In the genomic region with DNA sequence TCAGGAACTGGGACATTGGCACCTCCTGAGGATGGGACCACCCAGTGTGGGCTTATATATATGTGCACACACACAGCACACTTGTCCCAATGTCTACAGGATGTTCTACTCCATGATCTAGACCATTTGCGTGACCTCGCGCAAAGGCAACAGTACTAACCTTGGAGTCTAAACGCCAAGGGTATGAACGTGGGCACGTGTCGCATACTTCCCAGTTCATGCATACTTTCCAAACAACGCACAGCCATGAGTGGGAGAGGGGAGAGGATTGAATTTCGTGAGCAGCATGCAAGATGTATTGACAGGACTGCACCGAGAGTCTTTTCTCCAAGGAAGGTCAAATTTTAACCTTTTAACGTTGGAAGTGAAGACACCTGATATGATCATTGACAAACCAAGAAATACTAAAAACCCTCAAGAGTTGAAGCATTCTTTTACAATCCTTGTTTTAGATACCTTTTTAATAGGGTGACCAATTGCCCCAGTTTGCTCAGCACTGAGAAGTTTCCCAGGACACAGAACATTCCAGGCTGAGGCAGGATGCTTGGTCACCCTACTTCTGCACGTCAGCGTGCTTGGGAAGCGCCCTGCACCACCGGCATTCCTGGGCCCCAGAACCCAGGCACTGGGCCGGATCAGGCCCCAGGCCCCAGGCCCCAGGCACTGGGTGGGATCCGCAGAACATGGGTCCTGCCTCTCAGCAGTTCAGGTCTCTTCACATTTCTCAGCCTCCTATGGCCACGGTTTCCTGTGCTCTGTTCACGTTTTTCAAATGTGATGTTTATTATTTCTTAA, we compare ENCODE assay signal across 33 cellular contexts.
"Had no signal": no experiment of that assay in that cellular context is flagged by ENCODE, and none has a peak within 500 bp of the region (broad histone marks: within the 10 kb centered on the region; RNA-seq: fewer than 3 reads in every experiment).

No MANE protein-coding gene starts in this region.

- H3K36me3 Mint-ChIP-seq: activated CD4-positive, alpha-beta memory T cell treated with anti-CD3 and anti-CD28 coated beads for 36 hours; activated naive CD4-positive, alpha-beta T cell treated with anti-CD3 and anti-CD28 coated beads, Interleukin-2, amount 50 U/mL, for 72 hours had no signal

- H3K9me3 ChIP-seq: MG63, SJSA1, SK-N-SH had no signal

- H3K9me3 Mint-ChIP-seq: activated CD4-positive, alpha-beta memory T cell treated with anti-CD3 and anti-CD28 coated beads for 36 hours; activated naive CD4-positive, alpha-beta T cell treated with anti-CD3 and anti-CD28 coated beads for 36 hours; activated T-helper 1 cell treated with anti-CD3 and anti-CD28 coated beads, Interleukin-12 subunit alpha, Interleukin-12 subunit beta, Interleukin-2, Interleukin-4 antibody, amounts not matched to agents 30 ng/mL and 10 ng/mL and 1 ng/mL, durations not matched to agents 14 hours and 24 hours and 36 hours; T-helper 1 cell treated with Interleukin-12 subunit alpha and Interleukin-12 subunit beta and Interleukin-4 antibody, amounts not matched to agents 30 μg/mL and 1 μg/mL, for 36 hours; T-helper 2 cell treated with Interferon-gamma antibody and Interleukin-4, amounts not matched to agents 5 μg/mL and 100 μg/mL, for 36 hours had no signal

- ATAC-seq: activated naive CD4-positive, alpha-beta T cell treated with anti-CD3 and anti-CD28 coated beads, Interleukin-2, amount 50 U/mL, for 72 hours; activated T-cell treated with anti-CD3 and anti-CD28 coated beads, Interleukin-2, amount 50 U/mL, for 4 hours; PC-3 had no signal

- H3K27ac Mint-ChIP-seq: activated CD4-positive, alpha-beta memory T cell treated with anti-CD3 and anti-CD28 coated beads for 36 hours; activated naive CD4-positive, alpha-beta T cell treated with anti-CD3 and anti-CD28 coated beads for 36 hours; activated naive CD4-positive, alpha-beta T cell treated with anti-CD3 and anti-CD28 coated beads, Interleukin-2, amount 50 U/mL, for 72 hours; activated T-helper 1 cell treated with anti-CD3 and anti-CD28 coated beads, Interleukin-12 subunit alpha, Interleukin-12 subunit beta, Interleukin-2, Interleukin-4 antibody, amounts not matched to agents 30 ng/mL and 10 ng/mL and 1 ng/mL, durations not matched to agents 14 hours and 24 hours and 36 hours; brain; T-helper 1 cell treated with Interleukin-12 subunit alpha and Interleukin-12 subunit beta and Interleukin-4 antibody, amounts not matched to agents 30 μg/mL and 1 μg/mL, for 36 hours; T-helper 2 cell treated with Interferon-gamma antibody and Interleukin-4, amounts not matched to agents 5 μg/mL and 100 μg/mL, for 36 hours had no signal

- FAIRE-seq: bronchial epithelial cell, TTC549 had no signal

- H3K27me3 ChIP-seq: MG63, Peyer's patch, SJSA1 had no signal

- DNase-seq: activated CD4-positive, alpha-beta memory T cell treated with anti-CD3 and anti-CD28 coated beads for 36 hours; activated CD4-positive, alpha-beta T cell treated with anti-CD3 and anti-CD28 coated beads, Interleukin-2, amount 50 U/mL, for 1 hour; activated CD8-positive, alpha-beta memory T cell treated with anti-CD3 and anti-CD28 coated beads, Interleukin-2, amount 50 U/mL, for 4 hours; activated gamma-delta T cell treated with Interleukin-2 at 50 U/mL for 16 hours; activated naive CD4-positive, alpha-beta T cell treated with anti-CD3 and anti-CD28 coated beads for 36 hours; activated T-cell treated with anti-CD3 and anti-CD28 coated beads for 4 hours; activated T-cell treated with anti-CD3 and anti-CD28 coated beads, Interleukin-2, amount 50 U/mL, for 4 hours; anterior cingulate cortex; caudate nucleus; Karpas-422; KBM-7; MG63; NCI-H1048; NCI-H1105 treated with DMSO at 0.1 percent for 48 hours; NCI-H1436; NCI-H1694; NCI-H1930; NCI-H345; NCI-H524 treated with DMSO at 0.1 percent for 48 hours; NK-92 treated with Interleukin-12 subunit alpha and Interleukin-12 subunit beta, amount 100 ng/mL, for 24 hours; PC-3; Peyer's patch; RPMI8226; SHP77 treated with DMSO at 0.1 percent for 48 hours; SK-N-SH had no signal

- H3K27ac ChIP-seq: Peyer's patch, SJSA1 had no signal

- H3K4me3 Mint-ChIP-seq: activated CD4-positive, alpha-beta memory T cell treated with anti-CD3 and anti-CD28 coated beads for 36 hours; activated naive CD4-positive, alpha-beta T cell treated with anti-CD3 and anti-CD28 coated beads for 36 hours; activated T-cell treated with anti-CD3 and anti-CD28 coated beads, Interleukin-2, amount 50 U/mL, for 4 hours; activated T-helper 1 cell treated with anti-CD3 and anti-CD28 coated beads, Interleukin-12 subunit alpha, Interleukin-12 subunit beta, Interleukin-2, Interleukin-4 antibody, amounts not matched to agents 30 ng/mL and 10 ng/mL and 1 ng/mL, durations not matched to agents 14 hours and 24 hours and 36 hours; brain; T-helper 1 cell treated with Interleukin-12 subunit alpha and Interleukin-12 subunit beta and Interleukin-4 antibody, amounts not matched to agents 30 μg/mL and 1 μg/mL, for 36 hours; T-helper 2 cell treated with Interferon-gamma antibody and Interleukin-4, amounts not matched to agents 5 μg/mL and 100 μg/mL, for 36 hours had no signal

- H3K4me3 ChIP-seq: MG63, Peyer's patch, SJSA1 had no signal

- H3K4me1 ChIP-seq: Peyer's patch, SJSA1 had no signal

- H3K4me2 ChIP-seq: SK-N-SH had no signal

- H3K4me1 Mint-ChIP-seq: brain had no signal

- H3K36me3 ChIP-seq: MG63, Peyer's patch, SJSA1 had no signal

- H3K9ac ChIP-seq: SK-N-SH had no signal
